In genomic region chr18:57353940-57354461, GRCh38 we compare ENCODE assay signal across 9 cellular contexts. TPM values are rescaled to one million over a fixed set of nuclear protein-coding genes. Genes with fewer than 3 reads are reported as not detected.
DNase-seq lines count a peak whose midpoint lies in the region; ATAC-seq and TF ChIP-seq lines count a peak whose summit lies in the region.
"Had no signal": no experiment of that assay in that cellular context is flagged by ENCODE, and none has a peak within 500 bp of the region (broad histone marks: within the 10 kb centered on the region; RNA-seq: fewer than 3 reads in every experiment).

No MANE protein-coding gene starts in this region.

- no peak overlapping the region for H3K4me3 ChIP-seq in heart left ventricle
- H3K4me3 ChIP-seq: skin epidermis had no signal

- peaks cover 3% of the 10 kb centered on the region for H3K9me3 Mint-ChIP-seq in activated CD8-positive, alpha-beta memory T cell treated with anti-CD3 and anti-CD28 coated beads, Interleukin-2, amount 10 ng/mL, durations not matched to agents 7 days and 5 days (ENCODE audit: low read depth)

- H3K4me1 Mint-ChIP-seq in activated CD8-positive, alpha-beta memory T cell treated with anti-CD3 and anti-CD28 coated beads, Interleukin-2, amount 10 ng/mL, durations not matched to agents 7 days and 5 days: no peaks in the 10 kb centered on the region

- no peak for TF ChIP-seq POLR2A in heart left ventricle (IDR thresholded peaks at IDR 0.05)

- peaks cover 47% of the 10 kb centered on the region for H3K27me3 Mint-ChIP-seq in activated CD8-positive, alpha-beta memory T cell treated with anti-CD3 and anti-CD28 coated beads, Interleukin-2, amount 10 ng/mL, durations not matched to agents 7 days and 5 days

- H3K27ac Mint-ChIP-seq in activated CD8-positive, alpha-beta memory T cell treated with anti-CD3 and anti-CD28 coated beads, Interleukin-2, amount 10 ng/mL, durations not matched to agents 7 days and 5 days: no peak overlapping the region

- TF ChIP-seq CTCF in VCaP (conservative IDR thresholded peaks at IDR 0.05) (no peak), heart left ventricle (IDR thresholded peaks at IDR 0.05) (no peak)

- no peak overlapping the region for H3K4me3 Mint-ChIP-seq in activated CD8-positive, alpha-beta memory T cell treated with anti-CD3 and anti-CD28 coated beads, Interleukin-2, amount 10 ng/mL, durations not matched to agents 7 days and 5 days

- H3K27me3 ChIP-seq in heart left ventricle: peaks cover 18 to 93% (median 48%) of the 10 kb centered on the region in 9 donors

- CTCF ChIA-PET in activated CD8-positive, alpha-beta memory T cell treated with anti-CD3 and anti-CD28 coated beads, Interleukin-2, amount 10 ng/mL, durations not matched to agents 7 days and 5 days (lab: Charles Lee): interaction anchor here (0.6 kb wide), 1 partner anchor 431 kb away, joined by 3 read pairs; no protein-coding TSS in a partner anchor

- H3K9me3 ChIP-seq in heart left ventricle: peaks cover 0 to 6% (median 0%) of the 10 kb centered on the region in 12 donors

- WGBS in heart left ventricle, 4 donors: 3 to 6% (median 4%) methylated on average over 37 of the region's 37 CpGs

- peak overlapping the region; percentile 74; the same call in 1 of the 2 replicates for H3K27ac ChIP-seq in VCaP
- H3K27ac ChIP-seq in heart left ventricle: no peak overlapping the region
- H3K27ac ChIP-seq: skin epidermis had no signal

- no peaks in the 10 kb centered on the region for H3K36me3 ChIP-seq in heart left ventricle

- H3K36me3 Mint-ChIP-seq in activated CD8-positive, alpha-beta memory T cell treated with anti-CD3 and anti-CD28 coated beads, Interleukin-2, amount 10 ng/mL, durations not matched to agents 7 days and 5 days: no peaks in the 10 kb centered on the region

- H3K4me1 ChIP-seq in heart left ventricle: peaks cover 0 to 22% (median 0%) of the 10 kb centered on the region in 12 donors

- intact Hi-C loops in heart left ventricle (cut with DNase I): no loop called here

- DNase-seq in activated CD8-positive, alpha-beta memory T cell treated with anti-CD3 and anti-CD28 coated beads, Interleukin-2, amount 50 U/mL, for 48 hours: peak; percentile 70
- DNase-seq in activated CD8-positive, alpha-beta memory T cell treated with anti-CD3 and anti-CD28 coated beads, Interleukin-2, amount 10 ng/mL, durations not matched to agents 7 days and 5 days: no peak
- DNase-seq in heart left ventricle: peak in 3 of 5 donors; percentile 25 to 47 (median 32)
- peak; percentile 5 for DNase-seq in renal cortical epithelial cell (ENCODE audit: low read depth)

- ATAC-seq in activated CD8-positive, alpha-beta memory T cell treated with anti-CD3 and anti-CD28 coated beads, Interleukin-2, amount 10 ng/mL, durations not matched to agents 7 days and 5 days: no peak
- ATAC-seq in heart left ventricle: peak; percentile 64 to 93 (median 84)
- ATAC-seq in GM18498 (IDR thresholded peaks at IDR 0.05; ENCODE audit: unreplicated experiment): no peak
- no peak for ATAC-seq in GM21723 (IDR thresholded peaks at IDR 0.05; ENCODE audit: unreplicated experiment)
- ATAC-seq in GM21825 (IDR thresholded peaks at IDR 0.05; ENCODE audit: unreplicated experiment): no peak

RNA-seq across cellular contexts. Expression of gene ST8SIA3, which starts 1.6 kb away (rescaled TPM):
- not detected for total RNA-seq in activated CD8-positive, alpha-beta memory T cell treated with anti-CD3 and anti-CD28 coated beads, Interleukin-2, amount 10 ng/mL, durations not matched to agents 7 days and 5 days
- total RNA-seq in heart left ventricle (under 1 TPM in 1 of 9 donors, not detected in 8; 0.04 TPM), renal cortical epithelial cell (not detected in 2 replicates)
- not detected for polyA plus RNA-seq in heart left ventricle

Comparison
In these comparisons a context has a peak if more than half of its experiments do, and no peak if none do; other contexts are left out.
1. ATAC-seq: peak in heart left ventricle (4 of 4); none in activated CD8-positive, alpha-beta memory T cell treated with anti-CD3 and anti-CD28 coated beads, Interleukin-2, amount 10 ng/mL, durations not matched to agents 7 days and 5 days (single experiment), GM18498 (single experiment), GM21723 (single experiment) and GM21825 (single experiment).